Comparison of ENCODE assay signal across 9 cellular contexts in genomic region chr17:35588196-35588920, GRCh38. TPM values are rescaled to one million over a fixed set of nuclear protein-coding genes. Genes with fewer than 3 reads are reported as not detected.
DNase-seq lines count a peak whose midpoint lies in the region; ATAC-seq and TF ChIP-seq lines count a peak whose summit lies in the region.
"Had no signal": no experiment of that assay in that cellular context is flagged by ENCODE, and none has a peak within 500 bp of the region (broad histone marks: within the 10 kb centered on the region; RNA-seq: fewer than 3 reads in every experiment).

No MANE protein-coding gene starts in this region.

- no peaks in the 10 kb centered on the region for H3K9me3 Mint-ChIP-seq in Calu3 (ENCODE audit: low read depth, unreplicated experiment)

- CTCF ChIA-PET in Calu3 (lab: Charles Lee): interaction anchor here (0.8 to 1.5 kb wide), 4 partner anchors 9 to 176 kb away, joined by 3 to 4 read pairs (median 4); partner anchors contain the start of gene PEX12

- TF ChIP-seq POLR2A in prostate gland (IDR thresholded peaks at IDR 0.05): no peak
- TF ChIP-seq POLR2A in thyroid gland (IDR thresholded peaks at IDR 0.05): no peak

- ATAC-seq in GM18873 (IDR thresholded peaks at IDR 0.05; ENCODE audit: low FRiP score, unreplicated experiment) (no peak), GM21619 (IDR thresholded peaks at IDR 0.05; ENCODE audit: unreplicated experiment) (no peak)

- TSS peak; percentile 87 for BruUV-seq in Calu3 (replicated peaks; lab: Mats Ljungman, UMichigan)

- DNase-seq in Calu3 (peak; percentile 60), LNCaP clone FGC (ENCODE audit: low read depth) (peak; percentile 67), brain microvascular endothelial cell (peak; percentile 71), prostate gland (ENCODE audit: low spot score) (no peak), thyroid gland (no peak)

- H3K4me1 ChIP-seq in mononuclear cell (ENCODE audit: insufficient read depth, low read length): peaks cover 20% of the 10 kb centered on the region
- H3K4me1 ChIP-seq in prostate gland (replicated peaks): peaks cover 7% of the 10 kb centered on the region
- peaks cover 8 to 16% of the 10 kb centered on the region in 2 donors for H3K4me1 ChIP-seq in thyroid gland

- in situ Hi-C loops in brain microvascular endothelial cell (cut with HindIII; ENCODE audit: low pct_ligation_motif_present, low sequenced_read_pairs): no loop called here

- H3K27me3 ChIP-seq in brain microvascular endothelial cell (replicated peaks) (no peaks in the 10 kb centered on the region), mononuclear cell (ENCODE audit: insufficient read depth, low read length) (no peaks in the 10 kb centered on the region), prostate gland (replicated peaks; ENCODE audit: insufficient read depth) (no peaks in the 10 kb centered on the region), thyroid gland (no peaks in the 10 kb centered on the region)

- H3K36me3 ChIP-seq in brain microvascular endothelial cell (replicated peaks) (no peaks in the 10 kb centered on the region), prostate gland (no peaks in the 10 kb centered on the region), thyroid gland (no peaks in the 10 kb centered on the region)

- H3K27ac ChIP-seq in brain microvascular endothelial cell (peak overlapping the region; percentile 27), prostate gland (peak overlapping the region in 1 of 2 donors; percentile 84), thyroid gland (no peak overlapping the region)

- no peaks in the 10 kb centered on the region for H3K4me1 Mint-ChIP-seq in Calu3 (ENCODE audit: low read depth, unreplicated experiment)

- H3K36me3 Mint-ChIP-seq in Calu3 (ENCODE audit: insufficient read depth, unreplicated experiment): peaks cover 38% of the 10 kb centered on the region

- intact Hi-C loops in Calu3 (cut with micrococcal nuclease; ENCODE audit: unreplicated experiment): no loop called here
- intact Hi-C loops in prostate gland (cut with DNase I): no loop called here
- intact Hi-C loops in thyroid gland (cut with DNase I): no loop called here

- H3K4me3 ChIP-seq in LNCaP clone FGC (ENCODE audit: low read depth, low read length): peak overlapping the region; percentile 98
- H3K4me3 ChIP-seq in brain microvascular endothelial cell (ENCODE audit: low read depth, low read length): peak overlapping the region; percentile 97
- H3K4me3 ChIP-seq in mononuclear cell (ENCODE audit: low read length): peak overlapping the region; percentile 76
- peak overlapping the region in 1 of 2 donors; percentile 84 for H3K4me3 ChIP-seq in prostate gland
- peak overlapping the region in 1 of 3 donors; percentile 94 for H3K4me3 ChIP-seq in thyroid gland (replicated peaks in 1 of 3)

- 36% methylated on average over 12 of the region's 12 CpGs for WGBS in prostate gland
- 74 to 75% methylated on average over 12 of the region's 12 CpGs for WGBS in thyroid gland, 2 donors

- H3K4me3 Mint-ChIP-seq in Calu3 (ENCODE audit: low read depth, unreplicated experiment): peak overlapping the region; percentile 92

- H3K9me3 ChIP-seq in mononuclear cell (ENCODE audit: low read depth, low read length) (no peaks in the 10 kb centered on the region), prostate gland (no peaks in the 10 kb centered on the region), thyroid gland (no peaks in the 10 kb centered on the region)

- no peak for TF ChIP-seq CTCF in Calu3 (IDR thresholded peaks at IDR 0.05; ENCODE audit: unreplicated experiment)
- no peak for TF ChIP-seq CTCF in LNCaP clone FGC (IDR thresholded peaks at IDR 0.05; ENCODE audit: control insufficient read depth, extremely low read depth, insufficient read depth)
- no peak for TF ChIP-seq CTCF in brain microvascular endothelial cell (IDR thresholded peaks at IDR 0.05; ENCODE audit: low read depth, low read length, missing control alignments)
- TF ChIP-seq CTCF in prostate gland (IDR thresholded peaks at IDR 0.05): no peak
- no peak for TF ChIP-seq CTCF in thyroid gland (IDR thresholded peaks at IDR 0.05)

- peaks cover 9% of the 10 kb centered on the region for H3K27me3 Mint-ChIP-seq in Calu3 (ENCODE audit: unreplicated experiment)

- H3K27ac Mint-ChIP-seq in Calu3 (ENCODE audit: unreplicated experiment): peak overlapping the region; percentile 99

RNA-seq across cellular contexts. Expression of gene AP2B1, which starts 1.2 kb away (rescaled TPM):
- total RNA-seq in Calu3 (2022): 309 and 320 TPM in 2 replicates
- 42.8 TPM for total RNA-seq in mononuclear cell
- total RNA-seq in prostate gland: 10 to 100 TPM; 66.8 to 92.9 TPM
- total RNA-seq in thyroid gland: 100 to 1,000 TPM; 105 to 162 (median 122) TPM

RNA-seq across cellular contexts. Expression of gene PEX12, which starts 10.0 kb away (rescaled TPM):
- total RNA-seq in Calu3 (2022): 3.4 and 4.1 TPM in 2 replicates
- 3.1 TPM for total RNA-seq in mononuclear cell
- 10 to 100 TPM in 1 of 2 donors, 1 to 10 TPM in 1; 9.4 to 11.6 TPM for total RNA-seq in prostate gland
- 10 to 100 TPM in 2 of 4 donors, 1 to 10 TPM in 2; 6.1 to 12.0 (median 9.8) TPM for total RNA-seq in thyroid gland

RNA-seq across cellular contexts. Expression of gene SLFN14, which starts 27.7 kb away (rescaled TPM):
- total RNA-seq in Calu3 (2022) (not detected in 2 replicates), mononuclear cell (3.8 TPM), prostate gland (not detected), thyroid gland (under 1 TPM in 1 of 4 donors, not detected in 3; 0.29 TPM)
- total RNA-seq: T-helper 2 cell treated with Interferon-gamma antibody and Interleukin-4, amounts not matched to agents 100 ng/mL and 5 ng/mL, for 36 hours had no signal

RNA-seq across cellular contexts. Expression of gene SLFN12L, which starts 50.9 kb away (rescaled TPM):
- 0.14 and 0.51 TPM in 2 replicates for total RNA-seq in Calu3 (2022)
- total RNA-seq in mononuclear cell: 53.3 TPM
- 1 to 10 TPM in 1 of 2 donors, under 1 TPM in 1; 0.23 to 1.2 TPM for total RNA-seq in prostate gland
- total RNA-seq in thyroid gland: 1 to 10 TPM; 1.2 to 3.5 (median 1.6) TPM

Comparison
In these comparisons a context has a peak if more than half of its experiments do, and no peak if none do; other contexts are left out.
1. DNase-seq: peak in Calu3 (single experiment), LNCaP clone FGC (single experiment) and brain microvascular endothelial cell (single experiment); none in prostate gland (single experiment) and thyroid gland (0 of 2).